ENCODE assay signal across 1 cellular context in genomic region chr10:102917962-102918816, GRCh38.
TF ChIP-seq lines count a peak whose summit lies in the region.

TSS of gene CNNM2 (plus strand) at chr10:102918294. CDS start at chr10:102918481, 187 bp downstream.

TF ChIP-seq in GM12878, 131 proteins besides CTCF, POLR2A, EP300 and RAD21 (continued from another document and continues in another):
- TF ChIP-seq, protein P1, sequence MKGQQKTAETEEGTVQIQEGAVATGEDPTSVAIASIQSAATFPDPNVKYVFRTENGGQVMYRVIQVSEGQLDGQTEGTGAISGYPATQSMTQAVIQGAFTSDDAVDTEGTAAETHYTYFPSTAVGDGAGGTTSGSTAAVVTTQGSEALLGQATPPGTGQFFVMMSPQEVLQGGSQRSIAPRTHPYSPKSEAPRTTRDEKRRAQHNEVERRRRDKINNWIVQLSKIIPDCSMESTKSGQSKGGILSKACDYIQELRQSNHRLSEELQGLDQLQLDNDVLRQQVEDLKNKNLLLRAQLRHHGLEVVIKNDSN (IDR thresholded peaks at IDR 0.05; ENCODE audit: borderline replicate concordance, extremely low read length, insufficient read depth, low read depth, low read length), result peak; percentile 67
- TF ChIP-seq, protein P2, sequence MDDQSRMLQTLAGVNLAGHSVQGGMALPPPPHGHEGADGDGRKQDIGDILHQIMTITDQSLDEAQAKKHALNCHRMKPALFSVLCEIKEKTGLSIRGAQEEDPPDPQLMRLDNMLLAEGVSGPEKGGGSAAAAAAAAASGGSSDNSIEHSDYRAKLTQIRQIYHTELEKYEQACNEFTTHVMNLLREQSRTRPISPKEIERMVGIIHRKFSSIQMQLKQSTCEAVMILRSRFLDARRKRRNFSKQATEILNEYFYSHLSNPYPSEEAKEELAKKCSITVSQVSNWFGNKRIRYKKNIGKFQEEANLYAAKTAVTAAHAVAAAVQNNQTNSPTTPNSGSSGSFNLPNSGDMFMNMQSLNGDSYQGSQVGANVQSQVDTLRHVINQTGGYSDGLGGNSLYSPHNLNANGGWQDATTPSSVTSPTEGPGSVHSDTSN (IDR thresholded peaks at IDR 0.05; ENCODE audit: insufficient replicate concordance, low read depth, low read length), result peak; percentile 95
- TF ChIP-seq NBN (IDR thresholded peaks at IDR 0.05) (peak; percentile 14; the same call in 1 of the 2 replicates), CBX3 (IDR thresholded peaks at IDR 0.05; ENCODE audit: borderline replicate concordance, low read depth) (no peak), RB1 (IDR thresholded peaks at IDR 0.05; ENCODE audit: borderline replicate concordance) (peak; percentile 89), EGR1 (IDR thresholded peaks at IDR 0.05; ENCODE audit: borderline replicate concordance in 1 of 2, low read depth in 2 of 2, low read length in 2 of 2) (peak in 1 of 2 experiments; percentile 29; a peak in 1 of 3 replicates), TCF3 (IDR thresholded peaks at IDR 0.05; ENCODE audit: borderline replicate concordance, insufficient read depth, low read depth, low read length) (0 out of 2 replicates have a peak, but pooled peaks have one; percentile 40), MTA3 (IDR thresholded peaks at IDR 0.05; ENCODE audit: borderline replicate concordance, low read length) (no peak), SRF (IDR thresholded peaks at IDR 0.05; ENCODE audit: low read depth in 2 of 2, low read length in 2 of 2) (no peak), IKZF1 (conservative IDR thresholded peaks at IDR 0.05) (peak; percentile 78), ZNF687 (IDR thresholded peaks at IDR 0.05) (no peak), NFYA (IDR thresholded peaks at IDR 0.05; ENCODE audit: borderline replicate concordance, low read depth, low read length) (no peak; the same call in 1 of the 2 replicates), ASH2L (IDR thresholded peaks at IDR 0.05; ENCODE audit: borderline replicate concordance, low read depth) (0 out of 2 replicates have a peak, but pooled peaks have one; percentile 76), STAT1 (conservative IDR thresholded peaks at IDR 0.05) (0 out of 2 replicates have a peak, but pooled peaks have one; percentile 54), STAT3 (IDR thresholded peaks at IDR 0.05; ENCODE audit: low read depth, low read length) (no peak), POLR2AphosphoS2 (IDR thresholded peaks at IDR 0.05; ENCODE audit: low read depth, low read length) (peak; percentile 57; the same call in 1 of the 2 replicates), CEBPB (IDR thresholded peaks at IDR 0.05; ENCODE audit: borderline replicate concordance in 1 of 2, low read depth in 2 of 2, low read length in 2 of 2) (no peak), TCF7 (IDR thresholded peaks at IDR 0.05; ENCODE audit: borderline replicate concordance) (no peak), CHD2 (IDR thresholded peaks at IDR 0.05; ENCODE audit: borderline replicate concordance, low read depth, low read length) (peak; percentile 96), NR2C2 (IDR thresholded peaks at IDR 0.05; ENCODE audit: borderline replicate concordance, control insufficient read depth, insufficient read length, low read depth) (no peak), SP1 (IDR thresholded peaks at IDR 0.05; ENCODE audit: low read depth, low read length) (peak; percentile 96), TAF1 (IDR thresholded peaks at IDR 0.05; ENCODE audit: borderline replicate concordance, low read depth, low read length) (peak; percentile 96), FOS (IDR thresholded peaks at IDR 0.05; ENCODE audit: borderline replicate concordance, extremely low read depth, insufficient read length) (peak; percentile 60), ETV6 (conservative IDR thresholded peaks at IDR 0.05 in 1 of 2, IDR thresholded peaks at IDR 0.05 in 1 of 2; ENCODE audit: borderline replicate concordance in 1 of 2, low read depth in 1 of 2) (no peak), ELK1 (IDR thresholded peaks at IDR 0.05; ENCODE audit: low read depth, low read length) (no peak), HCFC1 (IDR thresholded peaks at IDR 0.05; ENCODE audit: low read length) (peak; percentile 71), SUZ12 (IDR thresholded peaks at IDR 0.05; ENCODE audit: unreplicated experiment) (no peak), SUPT20H (IDR thresholded peaks at IDR 0.05; ENCODE audit: borderline replicate concordance, control insufficient read depth, low read depth, low read length) (no peak), EED (IDR thresholded peaks at IDR 0.05; ENCODE audit: low read depth) (no peak), YBX1 (IDR thresholded peaks at IDR 0.05) (no peak), CBFB (IDR thresholded peaks at IDR 0.05; ENCODE audit: low read depth) (peak; percentile 56; the same call in 1 of the 2 replicates), CREB1 (IDR thresholded peaks at IDR 0.05; ENCODE audit: low read depth) (peak; percentile 70), PAX8 (IDR thresholded peaks at IDR 0.05) (no peak), ZBED1 (IDR thresholded peaks at IDR 0.05; ENCODE audit: borderline replicate concordance) (no peak), NKRF (conservative IDR thresholded peaks at IDR 0.05) (peak; percentile 78), EZH2 (IDR thresholded peaks at IDR 0.05; ENCODE audit: borderline replicate concordance, control insufficient read depth, low read depth, low read length) (no peak), MYC (IDR thresholded peaks at IDR 0.05; ENCODE audit: insufficient read depth, insufficient read length, insufficient replicate concordance, low read length, severe bottlenecking) (no peak), LARP7 (IDR thresholded peaks at IDR 0.05) (peak; percentile 90)
- TF ChIP-seq, protein P3, sequence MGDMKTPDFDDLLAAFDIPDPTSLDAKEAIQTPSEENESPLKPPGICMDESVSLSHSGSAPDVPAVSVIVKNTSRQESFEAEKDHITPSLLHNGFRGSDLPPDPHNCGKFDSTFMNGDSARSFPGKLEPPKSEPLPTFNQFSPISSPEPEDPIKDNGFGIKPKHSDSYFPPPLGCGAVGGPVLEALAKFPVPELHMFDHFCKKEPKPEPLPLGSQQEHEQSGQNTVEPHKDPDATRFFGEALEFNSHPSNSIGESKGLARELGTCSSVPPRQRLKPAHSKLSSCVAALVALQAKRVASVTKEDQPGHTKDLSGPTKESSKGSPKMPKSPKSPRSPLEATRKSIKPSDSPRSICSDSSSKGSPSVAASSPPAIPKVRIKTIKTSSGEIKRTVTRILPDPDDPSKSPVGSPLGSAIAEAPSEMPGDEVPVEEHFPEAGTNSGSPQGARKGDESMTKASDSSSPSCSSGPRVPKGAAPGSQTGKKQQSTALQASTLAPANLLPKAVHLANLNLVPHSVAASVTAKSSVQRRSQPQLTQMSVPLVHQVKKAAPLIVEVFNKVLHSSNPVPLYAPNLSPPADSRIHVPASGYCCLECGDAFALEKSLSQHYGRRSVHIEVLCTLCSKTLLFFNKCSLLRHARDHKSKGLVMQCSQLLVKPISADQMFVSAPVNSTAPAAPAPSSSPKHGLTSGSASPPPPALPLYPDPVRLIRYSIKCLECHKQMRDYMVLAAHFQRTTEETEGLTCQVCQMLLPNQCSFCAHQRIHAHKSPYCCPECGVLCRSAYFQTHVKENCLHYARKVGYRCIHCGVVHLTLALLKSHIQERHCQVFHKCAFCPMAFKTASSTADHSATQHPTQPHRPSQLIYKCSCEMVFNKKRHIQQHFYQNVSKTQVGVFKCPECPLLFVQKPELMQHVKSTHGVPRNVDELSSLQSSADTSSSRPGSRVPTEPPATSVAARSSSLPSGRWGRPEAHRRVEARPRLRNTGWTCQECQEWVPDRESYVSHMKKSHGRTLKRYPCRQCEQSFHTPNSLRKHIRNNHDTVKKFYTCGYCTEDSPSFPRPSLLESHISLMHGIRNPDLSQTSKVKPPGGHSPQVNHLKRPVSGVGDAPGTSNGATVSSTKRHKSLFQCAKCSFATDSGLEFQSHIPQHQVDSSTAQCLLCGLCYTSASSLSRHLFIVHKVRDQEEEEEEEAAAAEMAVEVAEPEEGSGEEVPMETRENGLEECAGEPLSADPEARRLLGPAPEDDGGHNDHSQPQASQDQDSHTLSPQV (IDR thresholded peaks at IDR 0.05), result no peak
- TF ChIP-seq, protein P4, sequence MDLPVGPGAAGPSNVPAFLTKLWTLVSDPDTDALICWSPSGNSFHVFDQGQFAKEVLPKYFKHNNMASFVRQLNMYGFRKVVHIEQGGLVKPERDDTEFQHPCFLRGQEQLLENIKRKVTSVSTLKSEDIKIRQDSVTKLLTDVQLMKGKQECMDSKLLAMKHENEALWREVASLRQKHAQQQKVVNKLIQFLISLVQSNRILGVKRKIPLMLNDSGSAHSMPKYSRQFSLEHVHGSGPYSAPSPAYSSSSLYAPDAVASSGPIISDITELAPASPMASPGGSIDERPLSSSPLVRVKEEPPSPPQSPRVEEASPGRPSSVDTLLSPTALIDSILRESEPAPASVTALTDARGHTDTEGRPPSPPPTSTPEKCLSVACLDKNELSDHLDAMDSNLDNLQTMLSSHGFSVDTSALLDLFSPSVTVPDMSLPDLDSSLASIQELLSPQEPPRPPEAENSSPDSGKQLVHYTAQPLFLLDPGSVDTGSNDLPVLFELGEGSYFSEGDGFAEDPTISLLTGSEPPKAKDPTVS (IDR thresholded peaks at IDR 0.05; ENCODE audit: low read depth, low read length), result 0 out of 2 replicates have a peak, but pooled peaks have one; percentile 11
- TF ChIP-seq, protein P5, sequence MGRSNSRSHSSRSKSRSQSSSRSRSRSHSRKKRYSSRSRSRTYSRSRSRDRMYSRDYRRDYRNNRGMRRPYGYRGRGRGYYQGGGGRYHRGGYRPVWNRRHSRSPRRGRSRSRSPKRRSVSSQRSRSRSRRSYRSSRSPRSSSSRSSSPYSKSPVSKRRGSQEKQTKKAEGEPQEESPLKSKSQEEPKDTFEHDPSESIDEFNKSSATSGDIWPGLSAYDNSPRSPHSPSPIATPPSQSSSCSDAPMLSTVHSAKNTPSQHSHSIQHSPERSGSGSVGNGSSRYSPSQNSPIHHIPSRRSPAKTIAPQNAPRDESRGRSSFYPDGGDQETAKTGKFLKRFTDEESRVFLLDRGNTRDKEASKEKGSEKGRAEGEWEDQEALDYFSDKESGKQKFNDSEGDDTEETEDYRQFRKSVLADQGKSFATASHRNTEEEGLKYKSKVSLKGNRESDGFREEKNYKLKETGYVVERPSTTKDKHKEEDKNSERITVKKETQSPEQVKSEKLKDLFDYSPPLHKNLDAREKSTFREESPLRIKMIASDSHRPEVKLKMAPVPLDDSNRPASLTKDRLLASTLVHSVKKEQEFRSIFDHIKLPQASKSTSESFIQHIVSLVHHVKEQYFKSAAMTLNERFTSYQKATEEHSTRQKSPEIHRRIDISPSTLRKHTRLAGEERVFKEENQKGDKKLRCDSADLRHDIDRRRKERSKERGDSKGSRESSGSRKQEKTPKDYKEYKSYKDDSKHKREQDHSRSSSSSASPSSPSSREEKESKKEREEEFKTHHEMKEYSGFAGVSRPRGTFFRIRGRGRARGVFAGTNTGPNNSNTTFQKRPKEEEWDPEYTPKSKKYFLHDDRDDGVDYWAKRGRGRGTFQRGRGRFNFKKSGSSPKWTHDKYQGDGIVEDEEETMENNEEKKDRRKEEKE (IDR thresholded peaks at IDR 0.05), result no peak
- TF ChIP-seq, protein P6, sequence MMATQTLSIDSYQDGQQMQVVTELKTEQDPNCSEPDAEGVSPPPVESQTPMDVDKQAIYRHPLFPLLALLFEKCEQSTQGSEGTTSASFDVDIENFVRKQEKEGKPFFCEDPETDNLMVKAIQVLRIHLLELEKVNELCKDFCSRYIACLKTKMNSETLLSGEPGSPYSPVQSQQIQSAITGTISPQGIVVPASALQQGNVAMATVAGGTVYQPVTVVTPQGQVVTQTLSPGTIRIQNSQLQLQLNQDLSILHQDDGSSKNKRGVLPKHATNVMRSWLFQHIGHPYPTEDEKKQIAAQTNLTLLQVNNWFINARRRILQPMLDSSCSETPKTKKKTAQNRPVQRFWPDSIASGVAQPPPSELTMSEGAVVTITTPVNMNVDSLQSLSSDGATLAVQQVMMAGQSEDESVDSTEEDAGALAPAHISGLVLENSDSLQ (IDR thresholded peaks at IDR 0.05), result peak; percentile 99
